ENCODE assay signal across 8 cellular contexts in genomic region chr14:93113678-93114067, GRCh38. TPM values are rescaled to one million over a fixed set of nuclear protein-coding genes. Genes with fewer than 3 reads are reported as not detected.
DNase-seq lines count a peak whose midpoint lies in the region; ATAC-seq, FAIRE-seq and TF ChIP-seq lines count a peak whose summit lies in the region.

No MANE protein-coding gene starts in this region.

- no peaks in the 10 kb centered on the region for H3K27me3 Mint-ChIP-seq in T-helper 1 cell treated with Interleukin-12 subunit alpha and Interleukin-12 subunit beta and Interleukin-4 antibody, amounts not matched to agents 30 μg/mL and 1 μg/mL, for 36 hours (ENCODE audit: low read depth)

- ATAC-seq in GM19328 (IDR thresholded peaks at IDR 0.05; ENCODE audit: unreplicated experiment) (no peak), GM18870 (IDR thresholded peaks at IDR 0.05; ENCODE audit: unreplicated experiment) (no peak)

- no peak for DNase-seq in T-helper 1 cell
- peak; percentile 60 for DNase-seq in activated CD8-positive, alpha-beta memory T cell treated with anti-CD3 and anti-CD28 coated beads, Interleukin-2, amount 50 U/mL, for 48 hours
- no peak for DNase-seq in kidney
- DNase-seq in substantia nigra (lab: John Stamatoyannopoulos, UW) = peak in 2 of 49 donors; percentile 37 to 52
- DNase-seq in activated gamma-delta T cell treated with Interleukin-2 at 50 U/mL for 16 hours = no peak

- no peak for FAIRE-seq in kidney (lab: Jason Lieb, UNC)

- peak overlapping the region; percentile 68 to 84 for H3K4me3 ChIP-seq in kidney (ENCODE audit: low read length in 2 of 2)

- H3K9me3 ChIP-seq in kidney (ENCODE audit: control insufficient read depth in 1 of 2, low read length in 2 of 2) = no peaks in the 10 kb centered on the region

- H3K36me3 Mint-ChIP-seq in T-helper 1 cell treated with Interleukin-12 subunit alpha and Interleukin-12 subunit beta and Interleukin-4 antibody, amounts not matched to agents 30 μg/mL and 1 μg/mL, for 36 hours (ENCODE audit: low read depth) = no peaks in the 10 kb centered on the region

- peak overlapping the region; percentile 83 for H3K4me3 Mint-ChIP-seq in T-helper 1 cell treated with Interleukin-12 subunit alpha and Interleukin-12 subunit beta and Interleukin-4 antibody, amounts not matched to agents 30 μg/mL and 1 μg/mL, for 36 hours

- H3K27ac Mint-ChIP-seq in T-helper 1 cell treated with Interleukin-12 subunit alpha and Interleukin-12 subunit beta and Interleukin-4 antibody, amounts not matched to agents 30 μg/mL and 1 μg/mL, for 36 hours = peak overlapping the region; percentile 95

- intact Hi-C loops in kidney (cut with DNase I) = no loop called here

- peak overlapping the region in 1 of 2 donors; percentile 82 for H3K9ac ChIP-seq in kidney (ENCODE audit: low read length in 2 of 2)

- H3K9me3 Mint-ChIP-seq in T-helper 1 cell treated with Interleukin-12 subunit alpha and Interleukin-12 subunit beta and Interleukin-4 antibody, amounts not matched to agents 30 μg/mL and 1 μg/mL, for 36 hours = no peaks in the 10 kb centered on the region

- no peaks in the 10 kb centered on the region for H3K36me3 ChIP-seq in kidney (ENCODE audit: control insufficient read depth in 1 of 2, insufficient read depth in 2 of 2, low read length in 2 of 2)

- TF ChIP-seq CTCF in kidney (IDR thresholded peaks at IDR 0.05; ENCODE audit: borderline replicate concordance, extremely low read depth, insufficient read depth) = no peak

- peak overlapping the region; percentile 43 to 82 for H3K27ac ChIP-seq in kidney (ENCODE audit: low read depth in 2 of 2, low read length in 2 of 2)
- H3K27ac ChIP-seq in substantia nigra (ENCODE audit: low read depth, low read length, poor library complexity, severe bottlenecking) = peak overlapping the region; percentile 92

- H3K4me1 Mint-ChIP-seq in T-helper 1 cell treated with Interleukin-12 subunit alpha and Interleukin-12 subunit beta and Interleukin-4 antibody, amounts not matched to agents 30 μg/mL and 1 μg/mL, for 36 hours (ENCODE audit: low read depth) = peaks cover 31% of the 10 kb centered on the region

- peaks cover 15 to 22% of the 10 kb centered on the region in 2 donors for H3K4me1 ChIP-seq in kidney (ENCODE audit: control insufficient read depth in 1 of 2, insufficient read depth in 1 of 2, low read depth in 1 of 2, low read length in 2 of 2)

RNA-seq across cellular contexts. Expression of gene ITPK1, which starts 2.1 kb away (rescaled TPM):
- total RNA-seq in kidney = 92.0 TPM
- polyA plus RNA-seq in kidney (ENCODE audit: insufficient read depth, low read depth, low replicate concordance) = 43.6 TPM
